In the genomic region with DNA sequence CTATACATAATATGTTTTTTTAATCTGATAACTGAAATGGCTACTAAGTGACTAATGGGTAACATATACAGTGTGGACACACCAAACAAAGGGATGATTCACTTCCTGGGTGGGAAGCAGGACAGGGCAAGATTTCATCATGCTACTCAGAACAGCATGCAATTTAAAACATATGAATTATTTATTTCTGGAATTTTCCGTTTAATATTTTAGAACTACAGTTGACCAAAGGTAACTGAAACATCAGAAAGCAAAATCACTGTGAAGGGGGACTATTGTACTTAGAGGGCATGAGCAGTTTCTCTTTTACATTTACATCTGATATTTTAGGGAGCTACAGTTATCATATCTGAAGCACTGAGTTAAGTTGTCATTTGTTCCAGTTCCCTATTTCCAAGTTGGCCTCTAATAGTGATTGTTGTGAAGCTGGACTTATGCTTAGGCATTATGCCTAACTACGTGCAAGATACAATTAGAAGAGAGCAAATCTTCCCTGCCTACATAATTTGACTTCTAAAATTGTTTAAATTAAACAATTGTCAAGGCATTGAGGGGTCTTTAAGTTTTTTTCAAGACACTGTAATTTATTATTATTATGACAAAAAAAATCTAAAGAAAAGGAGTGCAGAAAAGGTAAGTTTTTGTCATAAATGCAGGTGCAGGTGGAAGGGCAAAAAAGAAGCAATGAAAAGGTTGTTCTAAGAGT, we compare ENCODE assay signal across 2 cellular contexts.
TF ChIP-seq lines count a peak whose summit lies in the region.

No MANE protein-coding gene starts in this region.

TF ChIP-seq in HCT116, 20 proteins besides CTCF, POLR2A, EP300 and RAD21 (continued from another document):
- TF ChIP-seq SP1 (IDR thresholded peaks at IDR 0.05; ENCODE audit: low read depth) (peak; percentile 85), JUND (IDR thresholded peaks at IDR 0.05) (peak; percentile 90), SRF (IDR thresholded peaks at IDR 0.05; ENCODE audit: low read depth) (0 out of 2 replicates have a peak, but pooled peaks have one; percentile 40), POLR2AphosphoS5 (IDR thresholded peaks at IDR 0.05; ENCODE audit: low read depth, low read length) (0 out of 2 replicates have a peak, but pooled peaks have one; percentile 35), FOSL1 (IDR thresholded peaks at IDR 0.05; ENCODE audit: low read depth) (peak; percentile 94), ZFX (IDR thresholded peaks at IDR 0.05) (no peak)
- TF ChIP-seq, protein P1, sequence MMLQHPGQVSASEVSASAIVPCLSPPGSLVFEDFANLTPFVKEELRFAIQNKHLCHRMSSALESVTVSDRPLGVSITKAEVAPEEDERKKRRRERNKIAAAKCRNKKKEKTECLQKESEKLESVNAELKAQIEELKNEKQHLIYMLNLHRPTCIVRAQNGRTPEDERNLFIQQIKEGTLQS (IDR thresholded peaks at IDR 0.05) = peak; percentile 76
- TF ChIP-seq, protein P2, sequence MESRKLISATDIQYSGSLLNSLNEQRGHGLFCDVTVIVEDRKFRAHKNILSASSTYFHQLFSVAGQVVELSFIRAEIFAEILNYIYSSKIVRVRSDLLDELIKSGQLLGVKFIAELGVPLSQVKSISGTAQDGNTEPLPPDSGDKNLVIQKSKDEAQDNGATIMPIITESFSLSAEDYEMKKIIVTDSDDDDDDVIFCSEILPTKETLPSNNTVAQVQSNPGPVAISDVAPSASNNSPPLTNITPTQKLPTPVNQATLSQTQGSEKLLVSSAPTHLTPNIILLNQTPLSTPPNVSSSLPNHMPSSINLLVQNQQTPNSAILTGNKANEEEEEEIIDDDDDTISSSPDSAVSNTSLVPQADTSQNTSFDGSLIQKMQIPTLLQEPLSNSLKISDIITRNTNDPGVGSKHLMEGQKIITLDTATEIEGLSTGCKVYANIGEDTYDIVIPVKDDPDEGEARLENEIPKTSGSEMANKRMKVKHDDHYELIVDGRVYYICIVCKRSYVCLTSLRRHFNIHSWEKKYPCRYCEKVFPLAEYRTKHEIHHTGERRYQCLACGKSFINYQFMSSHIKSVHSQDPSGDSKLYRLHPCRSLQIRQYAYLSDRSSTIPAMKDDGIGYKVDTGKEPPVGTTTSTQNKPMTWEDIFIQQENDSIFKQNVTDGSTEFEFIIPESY (IDR thresholded peaks at IDR 0.05; ENCODE audit: extremely low read depth, insufficient replicate concordance, low read length) = peak; percentile 5

TF ChIP-seq in SK-N-SH, 30 proteins besides CTCF, POLR2A, EP300 and RAD21 (continued from another document):
- TF ChIP-seq JUND (IDR thresholded peaks at IDR 0.05) (peak; percentile 94), SIN3A (IDR thresholded peaks at IDR 0.05; ENCODE audit: borderline replicate concordance, low read depth, low read length) (no peak), MXI1 (IDR thresholded peaks at IDR 0.05; ENCODE audit: low read depth, low read length) (no peak), CHD2 (IDR thresholded peaks at IDR 0.05; ENCODE audit: low read length, partially characterized antibody) (no peak), ELF1 (IDR thresholded peaks at IDR 0.05) (no peak), SMC3 (IDR thresholded peaks at IDR 0.05; ENCODE audit: low read depth, low read length) (no peak), YY1 (IDR thresholded peaks at IDR 0.05; ENCODE audit: low read depth) (0 out of 2 replicates have a peak, but pooled peaks have one; percentile 28), POLR2AphosphoS5 (IDR thresholded peaks at IDR 0.05; ENCODE audit: low read depth, low read length) (peak; percentile 34; the same call in 1 of the 2 replicates), MEF2A (IDR thresholded peaks at IDR 0.05; ENCODE audit: borderline replicate concordance, low read depth) (no peak), FOXJ3 (CRISPR knock-in tag; IDR thresholded peaks at IDR 0.05) (no peak), GABPA (IDR thresholded peaks at IDR 0.05; ENCODE audit: low read depth) (no peak), FOSL2 (IDR thresholded peaks at IDR 0.05; ENCODE audit: borderline replicate concordance, low read depth) (peak; percentile 92), RXRA (IDR thresholded peaks at IDR 0.05; ENCODE audit: borderline replicate concordance, low read depth) (no peak), GATA2 (CRISPR knock-in tag; IDR thresholded peaks at IDR 0.05) (no peak), RCOR1 (IDR thresholded peaks at IDR 0.05; ENCODE audit: low read length) (no peak)
- TF ChIP-seq, protein P3, sequence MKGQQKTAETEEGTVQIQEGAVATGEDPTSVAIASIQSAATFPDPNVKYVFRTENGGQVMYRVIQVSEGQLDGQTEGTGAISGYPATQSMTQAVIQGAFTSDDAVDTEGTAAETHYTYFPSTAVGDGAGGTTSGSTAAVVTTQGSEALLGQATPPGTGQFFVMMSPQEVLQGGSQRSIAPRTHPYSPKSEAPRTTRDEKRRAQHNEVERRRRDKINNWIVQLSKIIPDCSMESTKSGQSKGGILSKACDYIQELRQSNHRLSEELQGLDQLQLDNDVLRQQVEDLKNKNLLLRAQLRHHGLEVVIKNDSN (IDR thresholded peaks at IDR 0.05; ENCODE audit: borderline replicate concordance, low read depth) = no peak
- TF ChIP-seq, protein P2 (IDR thresholded peaks at IDR 0.05; ENCODE audit: borderline replicate concordance, low read depth) = no peak
- TF ChIP-seq, protein P4, sequence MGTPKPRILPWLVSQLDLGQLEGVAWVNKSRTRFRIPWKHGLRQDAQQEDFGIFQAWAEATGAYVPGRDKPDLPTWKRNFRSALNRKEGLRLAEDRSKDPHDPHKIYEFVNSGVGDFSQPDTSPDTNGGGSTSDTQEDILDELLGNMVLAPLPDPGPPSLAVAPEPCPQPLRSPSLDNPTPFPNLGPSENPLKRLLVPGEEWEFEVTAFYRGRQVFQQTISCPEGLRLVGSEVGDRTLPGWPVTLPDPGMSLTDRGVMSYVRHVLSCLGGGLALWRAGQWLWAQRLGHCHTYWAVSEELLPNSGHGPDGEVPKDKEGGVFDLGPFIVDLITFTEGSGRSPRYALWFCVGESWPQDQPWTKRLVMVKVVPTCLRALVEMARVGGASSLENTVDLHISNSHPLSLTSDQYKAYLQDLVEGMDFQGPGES (IDR thresholded peaks at IDR 0.05; ENCODE audit: low read depth, low read length) = no peak
- TF ChIP-seq, protein P5, sequence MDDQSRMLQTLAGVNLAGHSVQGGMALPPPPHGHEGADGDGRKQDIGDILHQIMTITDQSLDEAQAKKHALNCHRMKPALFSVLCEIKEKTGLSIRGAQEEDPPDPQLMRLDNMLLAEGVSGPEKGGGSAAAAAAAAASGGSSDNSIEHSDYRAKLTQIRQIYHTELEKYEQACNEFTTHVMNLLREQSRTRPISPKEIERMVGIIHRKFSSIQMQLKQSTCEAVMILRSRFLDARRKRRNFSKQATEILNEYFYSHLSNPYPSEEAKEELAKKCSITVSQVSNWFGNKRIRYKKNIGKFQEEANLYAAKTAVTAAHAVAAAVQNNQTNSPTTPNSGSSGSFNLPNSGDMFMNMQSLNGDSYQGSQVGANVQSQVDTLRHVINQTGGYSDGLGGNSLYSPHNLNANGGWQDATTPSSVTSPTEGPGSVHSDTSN (IDR thresholded peaks at IDR 0.05) = peak; percentile 85
- TF ChIP-seq, protein P6, sequence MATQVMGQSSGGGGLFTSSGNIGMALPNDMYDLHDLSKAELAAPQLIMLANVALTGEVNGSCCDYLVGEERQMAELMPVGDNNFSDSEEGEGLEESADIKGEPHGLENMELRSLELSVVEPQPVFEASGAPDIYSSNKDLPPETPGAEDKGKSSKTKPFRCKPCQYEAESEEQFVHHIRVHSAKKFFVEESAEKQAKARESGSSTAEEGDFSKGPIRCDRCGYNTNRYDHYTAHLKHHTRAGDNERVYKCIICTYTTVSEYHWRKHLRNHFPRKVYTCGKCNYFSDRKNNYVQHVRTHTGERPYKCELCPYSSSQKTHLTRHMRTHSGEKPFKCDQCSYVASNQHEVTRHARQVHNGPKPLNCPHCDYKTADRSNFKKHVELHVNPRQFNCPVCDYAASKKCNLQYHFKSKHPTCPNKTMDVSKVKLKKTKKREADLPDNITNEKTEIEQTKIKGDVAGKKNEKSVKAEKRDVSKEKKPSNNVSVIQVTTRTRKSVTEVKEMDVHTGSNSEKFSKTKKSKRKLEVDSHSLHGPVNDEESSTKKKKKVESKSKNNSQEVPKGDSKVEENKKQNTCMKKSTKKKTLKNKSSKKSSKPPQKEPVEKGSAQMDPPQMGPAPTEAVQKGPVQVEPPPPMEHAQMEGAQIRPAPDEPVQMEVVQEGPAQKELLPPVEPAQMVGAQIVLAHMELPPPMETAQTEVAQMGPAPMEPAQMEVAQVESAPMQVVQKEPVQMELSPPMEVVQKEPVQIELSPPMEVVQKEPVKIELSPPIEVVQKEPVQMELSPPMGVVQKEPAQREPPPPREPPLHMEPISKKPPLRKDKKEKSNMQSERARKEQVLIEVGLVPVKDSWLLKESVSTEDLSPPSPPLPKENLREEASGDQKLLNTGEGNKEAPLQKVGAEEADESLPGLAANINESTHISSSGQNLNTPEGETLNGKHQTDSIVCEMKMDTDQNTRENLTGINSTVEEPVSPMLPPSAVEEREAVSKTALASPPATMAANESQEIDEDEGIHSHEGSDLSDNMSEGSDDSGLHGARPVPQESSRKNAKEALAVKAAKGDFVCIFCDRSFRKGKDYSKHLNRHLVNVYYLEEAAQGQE (IDR thresholded peaks at IDR 0.05; ENCODE audit: low read depth, low read length) = no peak
- TF ChIP-seq, protein P7, sequence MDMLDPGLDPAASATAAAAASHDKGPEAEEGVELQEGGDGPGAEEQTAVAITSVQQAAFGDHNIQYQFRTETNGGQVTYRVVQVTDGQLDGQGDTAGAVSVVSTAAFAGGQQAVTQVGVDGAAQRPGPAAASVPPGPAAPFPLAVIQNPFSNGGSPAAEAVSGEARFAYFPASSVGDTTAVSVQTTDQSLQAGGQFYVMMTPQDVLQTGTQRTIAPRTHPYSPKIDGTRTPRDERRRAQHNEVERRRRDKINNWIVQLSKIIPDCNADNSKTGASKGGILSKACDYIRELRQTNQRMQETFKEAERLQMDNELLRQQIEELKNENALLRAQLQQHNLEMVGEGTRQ (IDR thresholded peaks at IDR 0.05; ENCODE audit: borderline replicate concordance, low read depth, low read length) = no peak
- TF ChIP-seq, protein P8, sequence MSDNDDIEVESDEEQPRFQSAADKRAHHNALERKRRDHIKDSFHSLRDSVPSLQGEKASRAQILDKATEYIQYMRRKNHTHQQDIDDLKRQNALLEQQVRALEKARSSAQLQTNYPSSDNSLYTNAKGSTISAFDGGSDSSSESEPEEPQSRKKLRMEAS (IDR thresholded peaks at IDR 0.05; ENCODE audit: low read depth) = peak; percentile 85
